8 cellular contexts compared by ENCODE assay signal in genomic region chr17:78925234-78925633, GRCh38. TPM values are rescaled to one million over a fixed set of nuclear protein-coding genes. Genes with fewer than 3 reads are reported as not detected.
DNase-seq lines count a peak whose midpoint lies in the region; ATAC-seq and TF ChIP-seq lines count a peak whose summit lies in the region.

A gene with protein sequence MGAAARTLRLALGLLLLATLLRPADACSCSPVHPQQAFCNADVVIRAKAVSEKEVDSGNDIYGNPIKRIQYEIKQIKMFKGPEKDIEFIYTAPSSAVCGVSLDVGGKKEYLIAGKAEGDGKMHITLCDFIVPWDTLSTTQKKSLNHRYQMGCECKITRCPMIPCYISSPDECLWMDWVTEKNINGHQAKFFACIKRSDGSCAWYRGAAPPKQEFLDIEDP (minus strand): TSS chr17:78925387. CDS start chr17:78925088, 299 bp downstream.

- no peaks in the 10 kb centered on the region for H3K9me3 Mint-ChIP-seq in activated CD8-positive, alpha-beta memory T cell treated with anti-CD3 and anti-CD28 coated beads, Interleukin-2, amount 10 ng/mL, durations not matched to agents 7 days and 5 days (ENCODE audit: low read depth)

- H3K9me3 ChIP-seq in A673 (ENCODE audit: low read depth, low read length, poor library complexity, severe bottlenecking) = no peaks in the 10 kb centered on the region
- no peaks in the 10 kb centered on the region for H3K9me3 ChIP-seq in effector memory CD4-positive, alpha-beta T cell (ENCODE audit: control insufficient read depth, low read length)

- no peaks in the 10 kb centered on the region for H3K27me3 ChIP-seq in A673 (replicated peaks; ENCODE audit: insufficient read depth, low read depth, low read length, poor library complexity)
- H3K27me3 ChIP-seq in effector memory CD4-positive, alpha-beta T cell (replicated peaks; ENCODE audit: control insufficient read depth, insufficient read depth, low read length, poor library complexity, severe bottlenecking) = peaks cover 6% of the 10 kb centered on the region

- peak; percentile 79 for ATAC-seq in activated CD8-positive, alpha-beta memory T cell treated with anti-CD3 and anti-CD28 coated beads, Interleukin-2, amount 10 ng/mL, durations not matched to agents 7 days and 5 days

- H3K27ac ChIP-seq in A673 (ENCODE audit: low read depth, low read length, poor library complexity, severe bottlenecking) = peak within 1 kb of the TSS; percentile 77
- H3K27ac ChIP-seq in effector memory CD4-positive, alpha-beta T cell (ENCODE audit: insufficient read depth, low read length, poor library complexity, severe bottlenecking) = no peak within 1 kb of the TSS

- peak; percentile 91 for DNase-seq in A673 (ENCODE audit: low spot score)
- DNase-seq in HCEC 1CT = peak; percentile 86
- DNase-seq in NCI-H748 treated with DMSO at 0.1 percent for 48 hours (lab: John Stamatoyannopoulos, UW) = peak; percentile 47
- DNase-seq in activated CD8-positive, alpha-beta memory T cell treated with anti-CD3 and anti-CD28 coated beads, Interleukin-2, amount 10 ng/mL, durations not matched to agents 7 days and 5 days = peak; percentile 73
- DNase-seq in effector memory CD4-positive, alpha-beta T cell = peak; percentile 35 to 54 (median 39)
- DNase-seq in medulla oblongata (ENCODE audit: extremely low spot score) = peak; percentile 92
- DNase-seq in stimulated activated CD4-positive, alpha-beta T cell treated with anti-CD3 and anti-CD28 coated beads, TNF-alpha, amount 100 ng/mL, for 4 hours (ENCODE audit: low read depth in 3 of 3) = peak in 2 of 3 experiments; percentile 42 to 46
- no peak for DNase-seq in cerebellar nuclear complex (lab: John Stamatoyannopoulos, UW)

- H3K36me3 Mint-ChIP-seq in activated CD8-positive, alpha-beta memory T cell treated with anti-CD3 and anti-CD28 coated beads, Interleukin-2, amount 10 ng/mL, durations not matched to agents 7 days and 5 days = no peaks in the 10 kb centered on the region

- CTCF ChIA-PET in A673 (lab: Charles Lee) = no interaction called here
- CTCF ChIA-PET in activated CD8-positive, alpha-beta memory T cell treated with anti-CD3 and anti-CD28 coated beads, Interleukin-2, amount 10 ng/mL, durations not matched to agents 7 days and 5 days (lab: Charles Lee) = interaction anchor here (0.8 kb wide), 1 partner anchor 46 kb away, joined by 3 read pairs; no protein-coding TSS in a partner anchor

- intact Hi-C loops in A673 (cut with micrococcal nuclease; ENCODE audit: unreplicated experiment) = no loop called here

- TF ChIP-seq CTCF in A673 (conservative IDR thresholded peaks at IDR 0.05; ENCODE audit: low read depth, low read length) = no peak

- POLR2A ChIA-PET in A673 (lab: Charles Lee; ENCODE audit: low non-redundant PET) = interaction anchor here (0.7 kb wide), 1 partner anchor 464 kb away, joined by 4 read pairs; no protein-coding TSS in a partner anchor

- no peaks in the 10 kb centered on the region for H3K36me3 ChIP-seq in A673 (ENCODE audit: insufficient read depth, low read length, poor library complexity, severe bottlenecking)
- H3K36me3 ChIP-seq in effector memory CD4-positive, alpha-beta T cell (ENCODE audit: control insufficient read depth, insufficient read depth, low read length) = no peaks in the 10 kb centered on the region

- no peak within 1 kb of the TSS for H3K27ac Mint-ChIP-seq in activated CD8-positive, alpha-beta memory T cell treated with anti-CD3 and anti-CD28 coated beads, Interleukin-2, amount 10 ng/mL, durations not matched to agents 7 days and 5 days

- no TSS peak for BruUV-seq in A673 (replicated peaks; lab: Mats Ljungman, UMichigan)

- H3K4me3 ChIP-seq in A673 (ENCODE audit: low read depth, low read length, poor library complexity, severe bottlenecking) = peak within 1 kb of the TSS; percentile 70
- peak within 1 kb of the TSS; percentile 55 for H3K4me3 ChIP-seq in effector memory CD4-positive, alpha-beta T cell (ENCODE audit: insufficient read depth, low read depth, low read length, poor library complexity, severe bottlenecking)

- H3K4me1 ChIP-seq in A673 (ENCODE audit: insufficient read depth, low read length, poor library complexity, severe bottlenecking) = peaks cover 16% of the 10 kb centered on the region
- peaks cover 18% of the 10 kb centered on the region for H3K4me1 ChIP-seq in effector memory CD4-positive, alpha-beta T cell (ENCODE audit: control insufficient read depth, insufficient read depth, low read length, poor library complexity, severe bottlenecking)

- H3K4me3 Mint-ChIP-seq in activated CD8-positive, alpha-beta memory T cell treated with anti-CD3 and anti-CD28 coated beads, Interleukin-2, amount 10 ng/mL, durations not matched to agents 7 days and 5 days = peak within 1 kb of the TSS; percentile 59

- H3K4me1 Mint-ChIP-seq in activated CD8-positive, alpha-beta memory T cell treated with anti-CD3 and anti-CD28 coated beads, Interleukin-2, amount 10 ng/mL, durations not matched to agents 7 days and 5 days = peaks cover 18% of the 10 kb centered on the region

- peaks cover 46% of the 10 kb centered on the region for H3K27me3 Mint-ChIP-seq in activated CD8-positive, alpha-beta memory T cell treated with anti-CD3 and anti-CD28 coated beads, Interleukin-2, amount 10 ng/mL, durations not matched to agents 7 days and 5 days

RNA-seq across cellular contexts. Expression of the gene that starts here (rescaled TPM):
- total RNA-seq in A673 (2021) = 60.5 and 75.3 TPM in 2 replicates
- 1 to 10 TPM; 1.7 to 2.9 TPM for total RNA-seq in activated CD8-positive, alpha-beta memory T cell treated with anti-CD3 and anti-CD28 coated beads, Interleukin-2, amount 10 ng/mL, durations not matched to agents 7 days and 5 days

Comparison
In these comparisons a context has a peak if more than half of its experiments do, and no peak if none do; other contexts are left out.
1. RNA of the gene that starts here (total RNA-seq): 60.5 to 75.3 TPM in A673; 1.7 to 2.9 TPM in activated CD8-positive, alpha-beta memory T cell treated with anti-CD3 and anti-CD28 coated beads, Interleukin-2, amount 10 ng/mL, durations not matched to agents 7 days and 5 days; every median in the first group is over 10 times any median in the second.
2. DNase-seq: peak in A673 (single experiment), HCEC 1CT (single experiment), NCI-H748 treated with DMSO at 0.1 percent for 48 hours (single experiment), activated CD8-positive, alpha-beta memory T cell treated with anti-CD3 and anti-CD28 coated beads, Interleukin-2, amount 10 ng/mL, durations not matched to agents 7 days and 5 days (single experiment), effector memory CD4-positive, alpha-beta T cell (3 of 3), medulla oblongata (single experiment) and stimulated activated CD4-positive, alpha-beta T cell treated with anti-CD3 and anti-CD28 coated beads, TNF-alpha, amount 100 ng/mL, for 4 hours (2 of 3); none in cerebellar nuclear complex (0 of 2).